ENCODE assay signal across 20 cellular contexts in the genomic region with DNA sequence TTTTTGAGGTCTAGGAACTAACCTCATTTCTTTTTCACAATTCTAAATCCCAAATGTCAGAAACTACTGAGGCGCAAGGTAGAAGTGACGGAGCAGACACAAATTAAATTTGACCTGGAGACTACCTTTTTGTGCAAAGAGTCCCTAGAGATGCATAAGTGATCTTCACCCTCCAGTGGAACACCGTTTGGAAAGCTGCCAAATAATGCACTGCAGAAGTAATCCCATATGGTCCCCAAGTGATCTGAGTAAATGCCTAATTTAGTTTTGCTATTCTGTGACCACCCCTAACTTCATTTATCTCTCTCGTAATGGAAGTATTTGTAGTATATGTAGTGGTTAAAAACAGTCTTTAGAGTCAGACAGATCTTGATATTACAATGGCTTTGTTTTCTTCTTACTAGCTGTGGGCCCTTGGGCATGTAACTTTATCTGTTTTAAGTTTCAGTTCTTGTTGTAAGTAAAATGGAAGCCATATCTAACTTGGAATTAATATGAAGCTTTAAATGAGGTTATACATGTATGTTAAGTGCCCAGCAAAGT.
A peak's percentile ranks its signal among the peaks of the same experiment; 100 is the strongest.
DNase-seq lines count a peak whose midpoint lies in the region; ATAC-seq and TF ChIP-seq lines count a peak whose summit lies in the region.
"Had no signal": no experiment of that assay in that cellular context is flagged by ENCODE, and none has a peak within 500 bp of the region (broad histone marks: within the 10 kb centered on the region; RNA-seq: fewer than 3 reads in every experiment).

No MANE protein-coding gene starts in this region.

- DNase-seq in DMS153 treated with DMSO at 0.1 percent for 48 hours (lab: John Stamatoyannopoulos, UW; ENCODE audit: unreplicated experiment), result peak; percentile 29
- no peak for DNase-seq in DMS153 (lab: John Stamatoyannopoulos, UW)
- peak; percentile 55 for DNase-seq in NCI-H1694 treated with DMSO at 0.1 percent for 48 hours (lab: John Stamatoyannopoulos, UW)
- DNase-seq in NCI-H82 treated with DMSO at 0.1 percent for 48 hours (lab: John Stamatoyannopoulos, UW; ENCODE audit: unreplicated experiment), result peak; percentile 19
- DNase-seq in smooth muscle cell (lab: John Stamatoyannopoulos, UW; ENCODE audit: unreplicated experiment), result no peak
- DNase-seq in activated gamma-delta T cell treated with Interleukin-2 at 50 U/mL for 16 hours, result no peak
- no peak for DNase-seq in mucosa of descending colon
- DNase-seq in HCEC 1CT, result no peak
- DNase-seq: activated CD4-positive, alpha-beta T cell treated with anti-CD3 and anti-CD28 coated beads for 36 hours; activated CD8-positive, alpha-beta memory T cell treated with anti-CD3 and anti-CD28 coated beads, Interleukin-2, amount 50 U/mL, for 48 hours; activated naive CD4-positive, alpha-beta T cell treated with anti-CD3 and anti-CD28 coated beads for 36 hours; body of pancreas; CD4-positive, CD25-positive, alpha-beta regulatory T cell; EL; esophagus squamous epithelium; head of caudate nucleus; mesenchymal stem cell; NK-92 treated with Interleukin-12 subunit alpha and Interleukin-12 subunit beta, amount 100 ng/mL, for 24 hours; Right ventricle myocardium superior had no signal

- peak overlapping the region; percentile 11 for H3K4me2 ChIP-seq in smooth muscle cell

- no peak overlapping the region for H2AFZ ChIP-seq in smooth muscle cell (ENCODE audit: low read depth)

- intact Hi-C loops in mucosa of descending colon (cut with DNase I, micrococcal nuclease), result no loop called here

- H3K9ac ChIP-seq in smooth muscle cell (ENCODE audit: low read depth), result no peak overlapping the region

- H3K27me3 ChIP-seq in smooth muscle cell (ENCODE audit: low read depth), result no peaks in the 10 kb centered on the region
- H3K27me3 ChIP-seq: body of pancreas, esophagus squamous epithelium had no signal

- peaks cover 36% of the 10 kb centered on the region for H3F3A ChIP-seq in smooth muscle cell (ENCODE audit: low read depth)

- no peak for TF ChIP-seq CTCF in smooth muscle cell (IDR thresholded peaks at IDR 0.05; ENCODE audit: borderline replicate concordance, insufficient read depth, poor library complexity, severe bottlenecking)
- TF ChIP-seq CTCF in mucosa of descending colon (IDR thresholded peaks at IDR 0.05), result no peak

- H3K36me3 ChIP-seq in smooth muscle cell (ENCODE audit: low read depth), result no peaks in the 10 kb centered on the region
- H3K36me3 ChIP-seq in mucosa of descending colon (ENCODE audit: low read depth), result no peaks in the 10 kb centered on the region
- H3K36me3 ChIP-seq: esophagus squamous epithelium had no signal

- no peak for ATAC-seq in mucosa of descending colon
- ATAC-seq: activated CD4-positive, alpha-beta T cell treated with anti-CD3 and anti-CD28 coated beads for 36 hours; body of pancreas had no signal

- 88% methylated on average over 4 of the region's 4 CpGs for WGBS in smooth muscle cell (ENCODE audit: low lambda C conversion rate)

- H3K9me3 ChIP-seq in smooth muscle cell (replicated peaks; ENCODE audit: low read depth) (no peaks in the 10 kb centered on the region), mucosa of descending colon (no peaks in the 10 kb centered on the region)
- H3K9me3 ChIP-seq: body of pancreas, esophagus squamous epithelium had no signal

- H3K27ac ChIP-seq in smooth muscle cell (ENCODE audit: low read depth), result peak overlapping the region; percentile 20
- H3K27ac ChIP-seq: 22Rv1, body of pancreas, esophagus squamous epithelium had no signal

- H4K20me1 ChIP-seq in smooth muscle cell (ENCODE audit: low read depth), result peaks cover 55% of the 10 kb centered on the region

- H3K79me2 ChIP-seq in smooth muscle cell (ENCODE audit: low read depth), result peaks cover 69% of the 10 kb centered on the region

- H3K4me3 ChIP-seq in smooth muscle cell, result no peak overlapping the region
- H3K4me3 ChIP-seq in mucosa of descending colon, result no peak overlapping the region
- H3K4me3 ChIP-seq: body of pancreas, esophagus squamous epithelium had no signal

- peaks cover 79% of the 10 kb centered on the region for H3K4me1 ChIP-seq in smooth muscle cell (ENCODE audit: low read depth)
- H3K4me1 ChIP-seq in mucosa of descending colon (ENCODE audit: low read depth), result peaks cover 1% of the 10 kb centered on the region
- H3K4me1 ChIP-seq: body of pancreas had no signal

Comparison
In these comparisons a context has a peak if more than half of its experiments do, and no peak if none do; other contexts are left out.
1. DNase-seq: peak in DMS153 treated with DMSO at 0.1 percent for 48 hours (single experiment), NCI-H1694 treated with DMSO at 0.1 percent for 48 hours (single experiment) and NCI-H82 treated with DMSO at 0.1 percent for 48 hours (single experiment); none in DMS153 (single experiment), smooth muscle cell (single experiment), activated gamma-delta T cell treated with Interleukin-2 at 50 U/mL for 16 hours (single experiment), mucosa of descending colon (0 of 3) and HCEC 1CT (single experiment).